7 cellular contexts compared by ENCODE assay signal in the genomic region with DNA sequence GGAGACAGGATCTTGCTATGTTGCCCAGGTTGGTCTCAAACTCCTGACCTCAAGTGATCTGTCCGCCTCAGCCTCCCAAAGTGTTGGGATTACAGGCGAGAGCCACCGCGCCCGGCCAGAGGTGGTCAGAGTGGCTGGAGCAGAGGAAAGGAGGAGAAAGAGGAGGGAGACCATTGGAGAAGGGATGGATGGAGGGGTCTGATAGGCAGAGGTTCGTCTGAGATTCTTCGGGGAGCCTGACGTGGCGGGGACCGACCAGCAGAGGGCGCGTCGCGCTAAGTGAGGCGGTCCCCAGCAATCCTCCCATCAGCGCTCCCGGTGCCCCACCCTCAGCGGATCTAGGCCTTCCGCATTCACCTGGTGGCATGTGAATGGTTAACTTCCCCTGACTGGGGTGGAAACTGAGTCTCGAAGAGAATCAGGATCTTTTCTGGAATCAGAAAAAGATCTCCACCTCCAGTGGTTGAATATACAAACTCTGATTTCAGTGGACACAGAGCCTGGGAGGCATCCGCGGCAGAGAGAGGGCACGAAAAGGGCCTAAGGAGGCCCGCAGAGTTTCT. TPM values are rescaled to one million over a fixed set of nuclear protein-coding genes. Genes with fewer than 3 reads are reported as not detected.
DNase-seq lines count a peak whose midpoint lies in the region; ATAC-seq and TF ChIP-seq lines count a peak whose summit lies in the region.

No MANE protein-coding gene starts in this region.

- ATAC-seq in left ventricle myocardium superior, result peak; percentile 82
- peak; percentile 87 for ATAC-seq in sciatic nerve
- no peak for ATAC-seq in HG02642 (IDR thresholded peaks at IDR 0.05; ENCODE audit: poor library complexity, unreplicated experiment)

- TF ChIP-seq CTCF in GM12865 (IDR thresholded peaks at IDR 0.05; ENCODE audit: insufficient read depth, low read depth, low read length, missing control alignments), result peak; percentile 94

- DNase-seq in GM12865 (ENCODE audit: low read depth), result peak; percentile 82
- peak; percentile 36 for DNase-seq in LHCN-M2 (ENCODE audit: low read depth)
- peak; percentile 54 for DNase-seq in SW480 (ENCODE audit: low spot score)
- peak; percentile 60 for DNase-seq in activated naive CD8-positive, alpha-beta T cell treated with anti-CD3 and anti-CD28 coated beads, Interleukin-2, amount 50 U/mL, for 16 hours (ENCODE audit: low read depth, low spot score)
- peak; percentile 88 for DNase-seq in left ventricle myocardium superior
- peak; percentile 87 for DNase-seq in sciatic nerve (ENCODE audit: low spot score)

- H3K4me3 ChIP-seq in GM12865 (ENCODE audit: low read depth, low read length), result no peak overlapping the region

- intact Hi-C loops in left ventricle myocardium superior (cut with micrococcal nuclease), result loop anchor here (5.0 kb wide), 1 partner anchor 41 kb away; no protein-coding TSS in a partner anchor
- intact Hi-C loops in sciatic nerve (cut with DNase I), result loop anchor here (5.0 kb wide), 1 partner anchor 36 kb away; no protein-coding TSS in a partner anchor

RNA-seq across cellular contexts. Expression of a gene that starts 8.8 kb away (rescaled TPM):
- 17.9 and 21.2 TPM in 2 replicates for total RNA-seq in LHCN-M2 (2014; rRNA removed)
- polyA plus RNA-seq in LHCN-M2 (2012), result 5.8 TPM
- 11.5 TPM for total RNA-seq in left ventricle myocardium superior
- total RNA-seq in sciatic nerve, result 22.0 TPM

RNA-seq across cellular contexts. Expression of a gene that starts 11.5 kb away (rescaled TPM):
- total RNA-seq in LHCN-M2 (2014; rRNA removed), result 2.4 and 3.3 TPM in 2 replicates
- polyA plus RNA-seq in LHCN-M2 (2012), result 2.4 TPM
- 11.7 TPM for total RNA-seq in left ventricle myocardium superior
- total RNA-seq in sciatic nerve, result 14.8 TPM

RNA-seq across cellular contexts. Expression of a gene that starts 31.0 kb away (rescaled TPM):
- total RNA-seq in LHCN-M2 (2014; rRNA removed), result not detected in 2 replicates
- 0.02 TPM for polyA plus RNA-seq in LHCN-M2 (2012)
- total RNA-seq in left ventricle myocardium superior, result 22.9 TPM
- total RNA-seq in sciatic nerve, result 283 TPM

RNA-seq across cellular contexts. Expression of a gene that starts 36.8 kb away (rescaled TPM):
- total RNA-seq in LHCN-M2 (2014; rRNA removed), result 55.9 and 76.2 TPM in 2 replicates
- polyA plus RNA-seq in LHCN-M2 (2012), result 102 TPM
- 31.9 TPM for total RNA-seq in left ventricle myocardium superior
- total RNA-seq in sciatic nerve, result 29.4 TPM

RNA-seq across cellular contexts. Expression of a gene that starts 40.5 kb away (rescaled TPM):
- total RNA-seq in LHCN-M2 (2014; rRNA removed) (48.2 and 68.1 TPM in 2 replicates), left ventricle myocardium superior (242 TPM), sciatic nerve (55.0 TPM)
- 59.0 TPM for polyA plus RNA-seq in LHCN-M2 (2012)

Comparison
In these comparisons a context has a peak if more than half of its experiments do, and no peak if none do; other contexts are left out.
1. DNase-seq: peak in every context shown above with its lines; median percentile 88 in left ventricle myocardium superior; 87 in sciatic nerve; 82 in GM12865; 60 in activated naive CD8-positive, alpha-beta T cell treated with anti-CD3 and anti-CD28 coated beads, Interleukin-2, amount 50 U/mL, for 16 hours; 54 in SW480; 36 in LHCN-M2.
2. RNA of a gene that starts 31.0 kb away (total RNA-seq): 283 TPM in sciatic nerve (single experiment) and 22.9 TPM in left ventricle myocardium superior (single experiment); not detected in LHCN-M2; every median in the first group is over 10 times any median in the second.